Comparison of ENCODE assay signal across 1 cellular context in genomic region chr10:62384057-62384446, GRCh38.
TF ChIP-seq lines count a peak whose summit lies in the region.

No MANE protein-coding gene starts in this region.

TF ChIP-seq in IMR-90, 13 proteins besides CTCF, POLR2A, EP300 and RAD21:
- peak; percentile 63 for TF ChIP-seq FOS (IDR thresholded peaks at IDR 0.05; ENCODE audit: low read depth, low read length)
- no peak for TF ChIP-seq RCOR1 (IDR thresholded peaks at IDR 0.05; ENCODE audit: insufficient replicate concordance, low read length)
TF ChIP-seq in IMR-90: peak in this region for 1.
